ENCODE assay signal across 9 cellular contexts in the genomic region with DNA sequence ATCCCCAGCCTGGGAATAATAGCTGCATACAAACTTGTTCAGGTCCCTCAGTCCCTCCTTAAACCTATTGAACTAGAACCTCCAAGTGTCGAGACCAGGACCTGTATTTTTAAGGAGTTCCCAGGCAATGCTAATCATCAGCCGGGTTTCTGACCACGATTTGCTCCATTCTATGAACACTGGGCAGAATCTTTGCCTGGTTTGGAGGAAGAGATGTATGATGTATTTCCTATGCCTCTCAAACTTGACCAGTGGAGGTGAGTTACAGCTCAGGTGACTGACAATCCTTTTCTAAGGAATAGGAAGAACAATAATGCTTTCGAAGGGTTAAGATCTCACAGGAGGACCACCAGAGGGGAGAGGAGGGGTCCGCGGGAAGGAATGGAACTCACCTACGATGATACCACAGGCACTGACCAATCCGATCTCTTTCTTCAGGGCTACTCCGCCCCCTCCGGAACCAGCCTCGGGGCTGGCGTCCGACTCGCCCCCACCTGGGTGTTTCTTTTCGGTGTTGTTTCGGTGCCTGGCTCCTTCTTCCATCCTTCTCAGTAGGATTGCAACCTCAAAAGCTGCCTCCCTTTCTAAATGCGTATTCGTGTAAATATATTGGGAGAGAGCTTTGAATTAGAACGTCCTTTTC. TPM values are rescaled to one million over a fixed set of nuclear protein-coding genes. Genes with fewer than 3 reads are reported as not detected.
DNase-seq lines count a peak whose midpoint lies in the region; TF ChIP-seq lines count a peak whose summit lies in the region.
"Had no signal": no experiment of that assay in that cellular context is flagged by ENCODE, and none has a peak within 500 bp of the region (broad histone marks: within the 10 kb centered on the region; RNA-seq: fewer than 3 reads in every experiment).

No MANE protein-coding gene starts in this region.

- WGBS in prostate gland: 2% methylated on average over 19 of the region's 19 CpGs

- CTCF ChIA-PET in activated naive CD4-positive, alpha-beta T cell treated with anti-CD3 and anti-CD28 coated beads, Interleukin-2, amount 10 ng/mL, durations not matched to agents 7 days and 5 days (lab: Charles Lee): interaction anchor here (1.1 to 12.1 kb wide), 3 partner anchors 10 to 106 kb away, joined by 3 to 264 read pairs (median 6); a partner anchor contains a TSS

- peak; percentile 50 for DNase-seq in AG20443 (ENCODE audit: low spot score)
- peak; percentile 43 for DNase-seq in NCI-H2196 (lab: John Stamatoyannopoulos, UW; ENCODE audit: unreplicated experiment)
- DNase-seq in activated naive CD4-positive, alpha-beta T cell treated with anti-CD3 and anti-CD28 coated beads, Interleukin-2, amount 10 ng/mL, durations not matched to agents 7 days and 5 days: peak; percentile 39
- no peak for DNase-seq in right atrium auricular region (ENCODE audit: low spot score)
- DNase-seq in prostate gland (ENCODE audit: low spot score): peak; percentile 86
- no peak for DNase-seq in OCI-M1 (lab: John Stamatoyannopoulos, UW)
- DNase-seq in mesenteric fat pad (ENCODE audit: low spot score): no peak
- DNase-seq in NCI-H1436 treated with DMSO at 0.1 percent for 48 hours (lab: John Stamatoyannopoulos, UW): no peak

- H3K27ac ChIP-seq in right atrium auricular region: peak overlapping the region; percentile 59 to 67
- H3K27ac ChIP-seq in prostate gland: peak overlapping the region; percentile 84

- H3K9me3 ChIP-seq in right atrium auricular region (no peaks in the 10 kb centered on the region), prostate gland (no peaks in the 10 kb centered on the region)

- H3K27me3 ChIP-seq in right atrium auricular region (no peaks in the 10 kb centered on the region), prostate gland (replicated peaks; ENCODE audit: insufficient read depth) (no peaks in the 10 kb centered on the region)

- peaks cover 16% of the 10 kb centered on the region for H3K27me3 Mint-ChIP-seq in activated naive CD4-positive, alpha-beta T cell treated with anti-CD3 and anti-CD28 coated beads, Interleukin-2, amount 10 ng/mL, durations not matched to agents 7 days and 5 days
- H3K27me3 Mint-ChIP-seq: dendritic cell treated with granulocyte-macrophage colony-stimulating factor and Interleukin-4, amounts not matched to agents 40 ng/mL and 50 ng/mL, for 4 days had no signal

- H3K4me1 ChIP-seq in right atrium auricular region (peaks cover 0 to 21% of the 10 kb centered on the region in 2 donors), prostate gland (replicated peaks) (peaks cover 2% of the 10 kb centered on the region)

- no peaks in the 10 kb centered on the region for H3K36me3 Mint-ChIP-seq in activated naive CD4-positive, alpha-beta T cell treated with anti-CD3 and anti-CD28 coated beads, Interleukin-2, amount 10 ng/mL, durations not matched to agents 7 days and 5 days

- peak overlapping the region; percentile 55 to 56 for H3K4me3 ChIP-seq in right atrium auricular region
- peak overlapping the region; percentile 37 to 51 for H3K4me3 ChIP-seq in prostate gland

- H3K27ac Mint-ChIP-seq in activated naive CD4-positive, alpha-beta T cell treated with anti-CD3 and anti-CD28 coated beads, Interleukin-2, amount 10 ng/mL, durations not matched to agents 7 days and 5 days: no peak overlapping the region
- H3K27ac Mint-ChIP-seq: dendritic cell treated with granulocyte-macrophage colony-stimulating factor and Interleukin-4, amounts not matched to agents 40 ng/mL and 50 ng/mL, for 4 days had no signal

- no peaks in the 10 kb centered on the region for H3K36me3 ChIP-seq in right atrium auricular region
- H3K36me3 ChIP-seq in prostate gland: no peaks in the 10 kb centered on the region

- TF ChIP-seq POLR2A in prostate gland (IDR thresholded peaks at IDR 0.05): peak; percentile 61

- TF ChIP-seq CTCF in right atrium auricular region (IDR thresholded peaks at IDR 0.05) (peak in 1 of 2 donors; percentile 17), prostate gland (IDR thresholded peaks at IDR 0.05) (peak in 1 of 4 experiments; percentile 17)

- no peaks in the 10 kb centered on the region for H3K4me1 Mint-ChIP-seq in activated naive CD4-positive, alpha-beta T cell treated with anti-CD3 and anti-CD28 coated beads, Interleukin-2, amount 10 ng/mL, durations not matched to agents 7 days and 5 days

- intact Hi-C loops in prostate gland (cut with DNase I): loop anchor here (2.0 to 5.0 kb wide), 2 partner anchors 28 to 40 kb away; no protein-coding TSS in a partner anchor

- no peak overlapping the region for H3K4me3 Mint-ChIP-seq in activated naive CD4-positive, alpha-beta T cell treated with anti-CD3 and anti-CD28 coated beads, Interleukin-2, amount 10 ng/mL, durations not matched to agents 7 days and 5 days
- H3K4me3 Mint-ChIP-seq: dendritic cell treated with granulocyte-macrophage colony-stimulating factor and Interleukin-4, amounts not matched to agents 40 ng/mL and 50 ng/mL, for 4 days had no signal

- H3K9me3 Mint-ChIP-seq in activated naive CD4-positive, alpha-beta T cell treated with anti-CD3 and anti-CD28 coated beads, Interleukin-2, amount 10 ng/mL, durations not matched to agents 7 days and 5 days: no peaks in the 10 kb centered on the region
- H3K9me3 Mint-ChIP-seq: dendritic cell treated with granulocyte-macrophage colony-stimulating factor and Interleukin-4, amounts not matched to agents 40 ng/mL and 50 ng/mL, for 4 days had no signal

RNA-seq across cellular contexts. Expression of a gene that starts 1.0 kb away (rescaled TPM):
- total RNA-seq in right atrium auricular region: 10 to 100 TPM; 11.9 to 23.7 TPM
- total RNA-seq in prostate gland: 100 to 1,000 TPM; 119 to 143 TPM
- 33.4 TPM for total RNA-seq in mesenteric fat pad

RNA-seq across cellular contexts. Expression of a gene that starts 55.2 kb away (rescaled TPM):
- total RNA-seq in right atrium auricular region (not detected), prostate gland (10 to 100 TPM in 1 of 2 donors, not detected in 1; 21.1 TPM), mesenteric fat pad (not detected)

Comparison
In these comparisons a context has a peak if more than half of its experiments do, and no peak if none do; other contexts are left out.
1. DNase-seq: peak in AG20443 (single experiment), NCI-H2196 (single experiment), activated naive CD4-positive, alpha-beta T cell treated with anti-CD3 and anti-CD28 coated beads, Interleukin-2, amount 10 ng/mL, durations not matched to agents 7 days and 5 days (single experiment) and prostate gland (single experiment); none in right atrium auricular region (single experiment), OCI-M1 (single experiment), mesenteric fat pad (single experiment) and NCI-H1436 treated with DMSO at 0.1 percent for 48 hours (single experiment).